In genomic region chr2:44084850-44085249, GRCh38 we compare ENCODE assay signal across 27 cellular contexts.
"Had no signal": no experiment of that assay in that cellular context is flagged by ENCODE, and none has a peak within 500 bp of the region (broad histone marks: within the 10 kb centered on the region; RNA-seq: fewer than 3 reads in every experiment).

No MANE protein-coding gene starts in this region.

- H3K27me3 Mint-ChIP-seq: activated CD4-positive, alpha-beta T cell treated with anti-CD3 and anti-CD28 coated beads, Interleukin-2, amount 10 ng/mL, durations not matched to agents 24 days and 14 days; activated CD8-positive, alpha-beta T cell treated with anti-CD3 and anti-CD28 coated beads for 36 hours; activated naive CD8-positive, alpha-beta T cell treated with anti-CD3 and anti-CD28 coated beads for 36 hours; activated T-helper 17 cell treated with anti-CD3 and anti-CD28 coated beads, Interleukin-2, amount 50 U/mL, for 72 hours; central memory CD8-positive, alpha-beta T cell had no signal

- H3K27me3 ChIP-seq: brain microvascular endothelial cell, SJCRH30 had no signal

- H3K36me3 ChIP-seq: brain microvascular endothelial cell, SJCRH30 had no signal

- H3K9me3 ChIP-seq: SJCRH30 had no signal

- H3K36me3 Mint-ChIP-seq: activated naive CD8-positive, alpha-beta T cell treated with anti-CD3 and anti-CD28 coated beads for 36 hours had no signal

- H3K4me3 Mint-ChIP-seq: activated CD4-positive, alpha-beta T cell treated with anti-CD3 and anti-CD28 coated beads, Interleukin-2, amount 10 ng/mL, durations not matched to agents 24 days and 14 days; activated CD8-positive, alpha-beta T cell treated with anti-CD3 and anti-CD28 coated beads for 36 hours; activated naive CD8-positive, alpha-beta T cell treated with anti-CD3 and anti-CD28 coated beads for 36 hours; activated T-cell treated with anti-CD3 and anti-CD28 coated beads, Interleukin-2, amount 50 U/mL, for 72 hours; activated T-helper 17 cell treated with anti-CD3 and anti-CD28 coated beads, Interleukin-2, amount 50 U/mL, for 72 hours; central memory CD8-positive, alpha-beta T cell; T-helper 2 cell treated with Interferon-gamma antibody and Interleukin-4, amounts not matched to agents 5 μg/mL and 100 μg/mL, for 36 hours had no signal

- DNase-seq: activated CD4-positive, alpha-beta T cell treated with anti-CD3 and anti-CD28 coated beads, Interleukin-2, amount 10 ng/mL, durations not matched to agents 24 days and 14 days; activated CD4-positive, alpha-beta T cell treated with anti-CD3 and anti-CD28 coated beads, Interleukin-2, amount 50 U/mL, for 4 hours; activated CD4-positive, CD25-positive, alpha-beta regulatory T cell; activated CD8-positive, alpha-beta T cell treated with anti-CD3 and anti-CD28 coated beads for 36 hours; activated effector memory CD4-positive, alpha-beta T cell treated with anti-CD3 and anti-CD28 coated beads, Interleukin-2, amount 50 U/mL, for 16 hours; activated naive CD4-positive, alpha-beta T cell; activated naive CD4-positive, alpha-beta T cell treated with anti-CD3 and anti-CD28 coated beads, Interleukin-2, amount 50 U/mL, for 16 hours; activated naive CD8-positive, alpha-beta T cell treated with anti-CD3 and anti-CD28 coated beads for 36 hours; activated T-cell treated with anti-CD3 and anti-CD28 coated beads, Interleukin-2, amount 50 U/mL, for 1 hour; activated T-cell treated with anti-CD3 and anti-CD28 coated beads, Interleukin-2, amount 50 U/mL, for 72 hours; amniotic stem cell; aorta; brain microvascular endothelial cell; NCI-H1092 treated with DMSO at 0.1 percent for 48 hours; NCI-H1417; NCI-H187 treated with DMSO at 0.1 percent for 48 hours; NCI-H2081; NCI-H2171 treated with DMSO at 0.1 percent for 48 hours; NCI-H345; NCI-H524 treated with DMSO at 0.1 percent for 48 hours; SHP77; SJCRH30 had no signal

- ATAC-seq: activated CD8-positive, alpha-beta T cell treated with anti-CD3 and anti-CD28 coated beads for 36 hours; activated T-cell treated with anti-CD3 and anti-CD28 coated beads, Interleukin-2, amount 50 U/mL, for 72 hours; activated T-helper 17 cell treated with anti-CD3 and anti-CD28 coated beads, Interleukin-2, amount 50 U/mL, for 72 hours; Panc1 had no signal

- H3K27ac ChIP-seq: brain microvascular endothelial cell, SJCRH30, SK-N-MC had no signal

- H3K9me3 Mint-ChIP-seq: activated CD4-positive, alpha-beta T cell treated with anti-CD3 and anti-CD28 coated beads, Interleukin-2, amount 10 ng/mL, durations not matched to agents 24 days and 14 days; activated CD8-positive, alpha-beta T cell treated with anti-CD3 and anti-CD28 coated beads for 36 hours; activated naive CD8-positive, alpha-beta T cell treated with anti-CD3 and anti-CD28 coated beads for 36 hours; activated T-cell treated with anti-CD3 and anti-CD28 coated beads, Interleukin-2, amount 50 U/mL, for 72 hours; activated T-helper 17 cell treated with anti-CD3 and anti-CD28 coated beads, Interleukin-2, amount 50 U/mL, for 72 hours; central memory CD8-positive, alpha-beta T cell; T-helper 2 cell treated with Interferon-gamma antibody and Interleukin-4, amounts not matched to agents 5 μg/mL and 100 μg/mL, for 36 hours had no signal

- H3K4me3 ChIP-seq: SJCRH30, SK-N-MC had no signal

- H3K27ac Mint-ChIP-seq: activated CD4-positive, alpha-beta T cell treated with anti-CD3 and anti-CD28 coated beads, Interleukin-2, amount 10 ng/mL, durations not matched to agents 24 days and 14 days; activated CD8-positive, alpha-beta T cell treated with anti-CD3 and anti-CD28 coated beads for 36 hours; activated naive CD8-positive, alpha-beta T cell treated with anti-CD3 and anti-CD28 coated beads for 36 hours; activated T-cell treated with anti-CD3 and anti-CD28 coated beads, Interleukin-2, amount 50 U/mL, for 72 hours; activated T-helper 17 cell treated with anti-CD3 and anti-CD28 coated beads, Interleukin-2, amount 50 U/mL, for 72 hours; T-helper 2 cell treated with Interferon-gamma antibody and Interleukin-4, amounts not matched to agents 5 μg/mL and 100 μg/mL, for 36 hours had no signal
